13 cellular contexts compared by ENCODE assay signal in the genomic region with DNA sequence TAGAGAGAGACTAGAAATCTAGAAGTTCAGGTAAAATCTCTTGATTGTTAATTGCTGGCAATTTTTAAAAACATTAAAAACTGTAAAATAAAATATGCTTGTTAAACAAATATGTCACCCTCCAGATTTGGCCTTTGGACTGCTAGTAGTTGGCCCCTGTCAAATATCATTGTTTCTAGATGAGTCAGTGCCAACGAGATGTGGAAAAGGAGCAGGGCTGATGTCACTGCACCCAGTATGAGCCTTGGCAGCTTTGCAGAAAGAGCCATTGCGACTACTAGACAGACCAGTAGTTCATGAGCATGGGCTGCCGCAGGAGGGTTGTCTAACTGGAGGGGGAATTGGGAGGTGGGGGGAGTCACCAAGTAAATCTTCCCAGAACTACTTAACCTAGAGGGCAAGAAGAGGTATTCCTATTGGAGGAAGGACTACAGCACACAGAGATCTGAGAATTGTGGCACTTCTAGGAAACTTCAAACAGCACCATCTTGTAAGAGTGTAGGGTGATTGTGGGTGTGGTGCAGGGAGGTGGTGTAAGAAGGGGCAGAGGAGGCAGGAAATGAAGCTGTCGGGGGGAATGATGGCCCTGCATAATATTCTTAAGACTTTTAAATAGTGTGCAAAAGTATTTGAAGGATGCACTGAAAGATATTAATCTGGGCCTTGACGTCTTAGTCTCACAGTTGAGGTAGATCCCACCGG. TPM values are rescaled to one million over a fixed set of nuclear protein-coding genes. Genes with fewer than 3 reads are reported as not detected.
A peak's percentile ranks its signal among the peaks of the same experiment; 100 is the strongest.
DNase-seq lines count a peak whose midpoint lies in the region; ATAC-seq and TF ChIP-seq lines count a peak whose summit lies in the region.
"Had no signal": no experiment of that assay in that cellular context is flagged by ENCODE, and none has a peak within 500 bp of the region (broad histone marks: within the 10 kb centered on the region; RNA-seq: fewer than 3 reads in every experiment).

No MANE protein-coding gene starts in this region.

- no peak for TF ChIP-seq CTCF in RWPE2 (IDR thresholded peaks at IDR 0.05; ENCODE audit: poor library complexity, severe bottlenecking)
- no peak for TF ChIP-seq CTCF in epithelial cell of proximal tubule (conservative IDR thresholded peaks at IDR 0.05; ENCODE audit: low read depth, low read length)

- intact Hi-C loops in left ventricle myocardium superior (cut with micrococcal nuclease) = no loop called here
- intact Hi-C loops in Right ventricle myocardium superior (cut with DNase I) = no loop called here

- H3K27me3 ChIP-seq in RWPE2 (ENCODE audit: insufficient read depth, poor library complexity, severe bottlenecking) = no peaks in the 10 kb centered on the region

- no peaks in the 10 kb centered on the region for H3K36me3 ChIP-seq in RWPE2 (ENCODE audit: low read depth)

- peaks cover 9% of the 10 kb centered on the region for H3K4me1 ChIP-seq in RWPE2 (ENCODE audit: insufficient read depth, poor library complexity, severe bottlenecking)

- H3K9me3 ChIP-seq in RWPE2 (ENCODE audit: severe bottlenecking) = no peaks in the 10 kb centered on the region

- no peak overlapping the region for H3K27ac ChIP-seq in RWPE2 (ENCODE audit: poor library complexity, severe bottlenecking)

- DNase-seq in left ventricle myocardium superior (no peak), Right ventricle myocardium superior (no peak), RWPE2 (ENCODE audit: low spot score) (no peak), epithelial cell of proximal tubule (ENCODE audit: low read depth) (peak; percentile 62), stromal cell of bone marrow (ENCODE audit: low read depth) (peak; percentile 80)
- DNase-seq in activated CD8-positive, alpha-beta memory T cell treated with anti-CD3 and anti-CD28 coated beads for 24 hours = no peak
- DNase-seq: activated CD4-positive, alpha-beta T cell treated with anti-CD3 and anti-CD28 coated beads for 1 hour; aorta; CD4-positive, alpha-beta T cell; hypothalamus; NCI-H1694 had no signal

- H3K4me3 ChIP-seq in RWPE2 (ENCODE audit: severe bottlenecking) = no peak overlapping the region
- no peak overlapping the region for H3K4me3 ChIP-seq in epithelial cell of proximal tubule (ENCODE audit: low read depth, low read length)

- ATAC-seq in left ventricle myocardium superior (peak; percentile 19), Right ventricle myocardium superior (ENCODE audit: poor library complexity) (no peak), RWPE2 (ENCODE audit: low read depth) (peak; percentile 86), GM19452 (IDR thresholded peaks at IDR 0.05; ENCODE audit: unreplicated experiment) (no peak), HG03520 (IDR thresholded peaks at IDR 0.05; ENCODE audit: unreplicated experiment) (no peak)

RNA-seq across cellular contexts. Expression of gene DOCK2, which starts 7.1 kb away (rescaled TPM):
- total RNA-seq in left ventricle myocardium superior = 7.5 TPM
- total RNA-seq in Right ventricle myocardium superior = 6.3 TPM
- total RNA-seq in epithelial cell of proximal tubule = 18.4 and 30.4 TPM in 2 replicates

RNA-seq across cellular contexts. Expression of gene SPDL1, which starts 46.4 kb away (rescaled TPM):
- total RNA-seq in left ventricle myocardium superior = 3.5 TPM
- 3.4 TPM for total RNA-seq in Right ventricle myocardium superior
- total RNA-seq in epithelial cell of proximal tubule = 73.2 and 92.2 TPM in 2 replicates

Comparison
In these comparisons a context has a peak if more than half of its experiments do, and no peak if none do; other contexts are left out.
1. ATAC-seq: peak in left ventricle myocardium superior (single experiment) and RWPE2 (single experiment); none in Right ventricle myocardium superior (single experiment), GM19452 (single experiment) and HG03520 (single experiment).
2. DNase-seq: peak in epithelial cell of proximal tubule (single experiment) and stromal cell of bone marrow (single experiment); none in left ventricle myocardium superior (single experiment), Right ventricle myocardium superior (single experiment), RWPE2 (single experiment) and activated CD8-positive, alpha-beta memory T cell treated with anti-CD3 and anti-CD28 coated beads for 24 hours (single experiment).
3. RNA of gene SPDL1, which starts 46.4 kb away (total RNA-seq): 73.2 to 92.2 TPM in epithelial cell of proximal tubule; 3.5 TPM in left ventricle myocardium superior (single experiment) and 3.4 TPM in Right ventricle myocardium superior (single experiment); every median in the first group is over 10 times any median in the second.